Comparison of ENCODE assay signal across 24 cellular contexts in the genomic region with DNA sequence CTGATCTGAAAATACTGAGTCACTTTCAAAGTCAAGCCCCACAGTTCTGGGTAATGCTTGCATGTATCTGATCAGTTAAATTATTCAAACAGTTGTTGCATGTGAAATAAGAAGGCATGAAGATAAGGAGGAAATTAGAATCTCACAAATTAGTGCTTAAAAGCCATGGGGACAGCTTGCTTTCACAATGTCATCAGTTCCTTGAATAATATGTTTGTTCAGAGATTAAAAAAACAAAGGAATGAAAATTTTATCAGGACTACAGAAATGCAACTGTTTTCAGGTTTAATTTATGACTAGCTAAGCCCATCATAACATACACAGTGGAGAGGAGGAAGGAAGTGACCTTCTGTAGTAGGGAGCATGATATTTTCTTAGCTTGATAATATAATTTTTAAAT.
"Had no signal": no experiment of that assay in that cellular context is flagged by ENCODE, and none has a peak within 500 bp of the region (broad histone marks: within the 10 kb centered on the region; RNA-seq: fewer than 3 reads in every experiment).

No MANE protein-coding gene starts in this region.

- H3K36me3 ChIP-seq: ascending aorta, cardiac muscle cell, MG63, Peyer's patch, SJSA1 had no signal

- H3K27me3 ChIP-seq: ascending aorta, cardiac muscle cell, MG63, Peyer's patch, SJSA1 had no signal

- H3K9me3 ChIP-seq: ascending aorta, MG63, Peyer's patch, SJSA1, SK-N-SH had no signal

- DNase-seq: activated CD4-positive, alpha-beta T cell treated with anti-CD3 and anti-CD28 coated beads, Interleukin-2, amount 10 ng/mL, durations not matched to agents 24 days and 14 days; activated CD4-positive, alpha-beta T cell treated with anti-CD3 and anti-CD28 coated beads, Interleukin-2, amount 50 U/mL, for 4 hours; activated CD8-positive, alpha-beta T cell treated with anti-CD3 and anti-CD28 coated beads, Interleukin-2, amount 10 ng/mL, durations not matched to agents 7 days and 5 days; activated gamma-delta T cell; activated naive CD4-positive, alpha-beta T cell treated with Interleukin-2 at 50 U/mL for 16 hours; activated naive CD8-positive, alpha-beta T cell treated with anti-CD3 and anti-CD28 coated beads, Interleukin-2, amount 10 ng/mL, durations not matched to agents 7 days and 5 days; activated T-cell treated with anti-CD3 and anti-CD28 coated beads, Interleukin-2, amount 50 U/mL, for 24 hours; amygdala; Kasumi-1; KG1; MG63; NCI-H1092; NCI-H187 treated with DMSO at 0.1 percent for 48 hours; NCI-H345; NCI-H524 treated with DMSO at 0.1 percent for 48 hours; NCI-H774; PC-3; Peyer's patch; RPMI8226; SHP77 treated with DMSO at 0.1 percent for 48 hours; SK-N-SH had no signal

- H3K27ac ChIP-seq: ascending aorta, cardiac muscle cell, Peyer's patch, SJSA1 had no signal

- H3K9me2 ChIP-seq: SK-N-SH had no signal

- H3K4me1 ChIP-seq: ascending aorta, Peyer's patch, SJSA1 had no signal

- H3K4me2 ChIP-seq: SK-N-SH had no signal

- H3K4me3 ChIP-seq: ascending aorta, cardiac muscle cell, MG63, Peyer's patch, SJSA1 had no signal
